In genomic region chr1:40896482-40896881, GRCh38 we compare ENCODE assay signal across 20 cellular contexts.
"Had no signal": no experiment of that assay in that cellular context is flagged by ENCODE, and none has a peak within 500 bp of the region (broad histone marks: within the 10 kb centered on the region; RNA-seq: fewer than 3 reads in every experiment).

No MANE protein-coding gene starts in this region.

- ATAC-seq: heart left ventricle; left colon; stimulated activated naive B cell treated with anti-CD40 and anti-IgM and Interleukin-4, amounts not matched to agents 10 μg/mL and 1 μg/mL and 100 μg/mL, for 72 hours; T-helper 17 cell had no signal

- H3K27ac Mint-ChIP-seq: activated CD4-positive, alpha-beta memory T cell treated with anti-CD3 and anti-CD28 coated beads for 36 hours; activated naive CD4-positive, alpha-beta T cell treated with anti-CD3 and anti-CD28 coated beads for 36 hours; activated naive CD8-positive, alpha-beta T cell treated with anti-CD3 and anti-CD28 coated beads, Interleukin-2, amount 10 ng/mL, durations not matched to agents 7 days and 5 days; activated T-cell treated with anti-CD3 and anti-CD28 coated beads, Interleukin-2, amount 50 U/mL, for 72 hours; nephron; stimulated activated naive B cell treated with anti-CD40 and anti-IgM and Interleukin-4, amounts not matched to agents 10 μg/mL and 1 μg/mL and 100 μg/mL, for 72 hours; T-helper 17 cell had no signal

- H3K27me3 Mint-ChIP-seq: T-helper 17 cell had no signal

- H3K4me3 Mint-ChIP-seq: activated CD4-positive, alpha-beta memory T cell treated with anti-CD3 and anti-CD28 coated beads for 36 hours; activated naive CD4-positive, alpha-beta T cell treated with anti-CD3 and anti-CD28 coated beads for 36 hours; activated naive CD8-positive, alpha-beta T cell treated with anti-CD3 and anti-CD28 coated beads, Interleukin-2, amount 10 ng/mL, durations not matched to agents 7 days and 5 days; activated T-cell treated with anti-CD3 and anti-CD28 coated beads, Interleukin-2, amount 50 U/mL, for 72 hours; nephron; stimulated activated naive B cell treated with anti-CD40 and anti-IgM and Interleukin-4, amounts not matched to agents 10 μg/mL and 1 μg/mL and 100 μg/mL, for 72 hours; T-helper 17 cell had no signal

- DNase-seq: activated CD4-positive, alpha-beta memory T cell treated with anti-CD3 and anti-CD28 coated beads for 36 hours; activated CD4-positive, alpha-beta T cell treated with anti-CD3 and anti-CD28 coated beads for 48 hours; activated effector memory CD4-positive, alpha-beta T cell treated with Interleukin-2 at 50 U/mL for 16 hours; activated naive CD4-positive, alpha-beta T cell treated with anti-CD3 and anti-CD28 coated beads for 36 hours; activated naive CD8-positive, alpha-beta T cell treated with anti-CD3 and anti-CD28 coated beads, Interleukin-2, amount 10 ng/mL, durations not matched to agents 7 days and 5 days; activated T-cell treated with anti-CD3 and anti-CD28 coated beads, Interleukin-2, amount 50 U/mL, for 72 hours; amygdala; esophagus squamous epithelium; heart left ventricle; left colon; sigmoid colon; stimulated activated CD4-positive, alpha-beta T cell treated with anti-CD3 and anti-CD28 coated beads, Interleukin-2, amount 100 ng/mL, for 48 hours; stimulated activated CD8-positive, alpha-beta memory T cell treated with anti-CD3 and anti-CD28 coated beads, Interleukin-4, amount 100 ng/mL, for 48 hours; stimulated activated naive B cell treated with anti-CD40 and anti-IgM and Interleukin-4, amounts not matched to agents 10 μg/mL and 1 μg/mL and 100 μg/mL, for 72 hours; SW 1271; T-helper 17 cell; transverse colon had no signal

- H3K4me1 Mint-ChIP-seq: nephron, T-helper 17 cell had no signal

- H3K27ac ChIP-seq: coronary artery, heart left ventricle, neutrophil, sigmoid colon, transverse colon had no signal
